In genomic region chr4:136599890-136600289, GRCh38 we compare ENCODE assay signal across 20 cellular contexts.
"Had no signal": no experiment of that assay in that cellular context is flagged by ENCODE, and none has a peak within 500 bp of the region (broad histone marks: within the 10 kb centered on the region; RNA-seq: fewer than 3 reads in every experiment).

No MANE protein-coding gene starts in this region.

- H3K4me1 ChIP-seq: ascending aorta, colonic mucosa had no signal

- H3K36me3 ChIP-seq: ascending aorta, cardiac muscle cell, colonic mucosa had no signal

- H3K27me3 ChIP-seq: ascending aorta, cardiac muscle cell, colonic mucosa had no signal

- H3K27ac ChIP-seq: ascending aorta, cardiac muscle cell, colonic mucosa had no signal

- H3K4me3 ChIP-seq: ascending aorta, cardiac muscle cell, colonic mucosa had no signal

- H3K9me3 ChIP-seq: ascending aorta, colonic mucosa had no signal

- DNase-seq: activated CD4-positive, alpha-beta T cell treated with anti-CD3 and anti-CD28 coated beads, Interleukin-2, amount 10 ng/mL, durations not matched to agents 24 days and 14 days; activated CD4-positive, alpha-beta T cell treated with anti-CD3 and anti-CD28 coated beads, Interleukin-2, amount 50 U/mL, for 4 hours; activated CD8-positive, alpha-beta T cell treated with anti-CD3 and anti-CD28 coated beads for 36 hours; activated gamma-delta T cell; activated naive CD4-positive, alpha-beta T cell treated with Interleukin-2 at 50 U/mL for 16 hours; activated naive CD8-positive, alpha-beta T cell treated with anti-CD3 and anti-CD28 coated beads, Interleukin-2, amount 10 ng/mL, durations not matched to agents 7 days and 5 days; activated T-cell treated with anti-CD3 and anti-CD28 coated beads, Interleukin-2, amount 50 U/mL, for 24 hours; amygdala; colonic mucosa; NCI-H1105 treated with DMSO at 0.1 percent for 48 hours; NCI-H1436; NCI-H1694; NCI-H1930; NCI-H2081 treated with DMSO at 0.1 percent for 48 hours; NCI-H345; NCI-H524 treated with DMSO at 0.1 percent for 48 hours; Right ventricle myocardium superior; T1000 had no signal
